11 cellular contexts compared by ENCODE assay signal in genomic region chr14:34460295-34460694, GRCh38. TPM values are rescaled to one million over a fixed set of nuclear protein-coding genes. Genes with fewer than 3 reads are reported as not detected.
A peak's percentile ranks its signal among the peaks of the same experiment; 100 is the strongest.
DNase-seq lines count a peak whose midpoint lies in the region; ATAC-seq and TF ChIP-seq lines count a peak whose summit lies in the region.
"Had no signal": no experiment of that assay in that cellular context is flagged by ENCODE, and none has a peak within 500 bp of the region (broad histone marks: within the 10 kb centered on the region; RNA-seq: fewer than 3 reads in every experiment).

No MANE protein-coding gene starts in this region.

- CTCF ChIA-PET in AG04449 (lab: Yijun Ruan, JAX), result interaction anchor here (0.9 to 1.5 kb wide), 2 partner anchors 36 to 129 kb away, joined by 4 to 7 read pairs; no protein-coding TSS in a partner anchor

- H3K4me3 ChIP-seq in AG04449 (ENCODE audit: low read depth, low read length) (peak overlapping the region; percentile 84), HAP-1 (peak overlapping the region; percentile 42)

- H3K27me3 Mint-ChIP-seq in activated T-helper 17 cell treated with anti-CD3 and anti-CD28 coated beads, Interleukin-2, amount 50 U/mL, for 72 hours, result no peaks in the 10 kb centered on the region
- peaks cover 0 to 3% (median 0%) of the 10 kb centered on the region in 3 donors for H3K27me3 Mint-ChIP-seq in immature natural killer cell (ENCODE audit: low read depth in 3 of 3)

- H3K9me3 Mint-ChIP-seq in activated T-helper 17 cell treated with anti-CD3 and anti-CD28 coated beads, Interleukin-2, amount 50 U/mL, for 72 hours, result no peaks in the 10 kb centered on the region
- no peaks in the 10 kb centered on the region for H3K9me3 Mint-ChIP-seq in immature natural killer cell

- no peak for ATAC-seq in activated T-helper 17 cell treated with anti-CD3 and anti-CD28 coated beads, Interleukin-2, amount 50 U/mL, for 72 hours (replicated peaks)
- ATAC-seq in GM21825 (IDR thresholded peaks at IDR 0.05; ENCODE audit: unreplicated experiment), result no peak

- no peak overlapping the region for H3K4me3 Mint-ChIP-seq in activated T-helper 17 cell treated with anti-CD3 and anti-CD28 coated beads, Interleukin-2, amount 50 U/mL, for 72 hours
- H3K4me3 Mint-ChIP-seq in immature natural killer cell, result peak overlapping the region in 3 of 5 donors; percentile 82 to 95 (median 90)

- DNase-seq in AG04449 (ENCODE audit: low read depth, low spot score), result no peak
- no peak for DNase-seq in HAP-1 (ENCODE audit: low spot score in 2 of 2)
- DNase-seq in immature natural killer cell, result no peak
- no peak for DNase-seq in DMS114 treated with DMSO at 0.1 percent for 48 hours (lab: John Stamatoyannopoulos, UW; ENCODE audit: unreplicated experiment)
- DNase-seq in SHP77 treated with DMSO at 0.1 percent for 48 hours (lab: John Stamatoyannopoulos, UW), result no peak
- no peak for DNase-seq in T-helper 9 cell
- DNase-seq: COR-L47, H7, NCI-H2171 had no signal

- POLR2A ChIA-PET in AG04449 (lab: Yijun Ruan, JAX), result interaction anchor here (0.5 to 1.6 kb wide), 4 partner anchors 37 to 254 kb away, joined by 3 to 5 read pairs (median 4); partner anchors contain the start of gene CFL2

- H3K27me3 ChIP-seq in HAP-1 (ENCODE audit: low read depth), result no peaks in the 10 kb centered on the region

- peaks cover 6% of the 10 kb centered on the region for H3K4me1 Mint-ChIP-seq in activated T-helper 17 cell treated with anti-CD3 and anti-CD28 coated beads, Interleukin-2, amount 50 U/mL, for 72 hours
- H3K4me1 Mint-ChIP-seq in immature natural killer cell, result peaks cover 20 to 23% of the 10 kb centered on the region in 2 donors

- peaks cover 16% of the 10 kb centered on the region for H3K36me3 ChIP-seq in HAP-1 (replicated peaks)

- no peak for TF ChIP-seq CTCF in AG04449 (IDR thresholded peaks at IDR 0.05; ENCODE audit: insufficient read depth, low read length, missing control alignments)

- H3K4me1 ChIP-seq in HAP-1, result peaks cover 10% of the 10 kb centered on the region

- H3K9me3 ChIP-seq in HAP-1, result no peaks in the 10 kb centered on the region

- H3K36me3 Mint-ChIP-seq in activated T-helper 17 cell treated with anti-CD3 and anti-CD28 coated beads, Interleukin-2, amount 50 U/mL, for 72 hours (ENCODE audit: low read depth), result peaks cover 12% of the 10 kb centered on the region
- H3K36me3 Mint-ChIP-seq in immature natural killer cell, result no peaks in the 10 kb centered on the region

- H3K27ac Mint-ChIP-seq in activated T-helper 17 cell treated with anti-CD3 and anti-CD28 coated beads, Interleukin-2, amount 50 U/mL, for 72 hours, result peak overlapping the region; percentile 82
- no peak overlapping the region for H3K27ac Mint-ChIP-seq in immature natural killer cell

- in situ Hi-C loops in HAP-1 (cut with MboI; ENCODE audit: low sequenced_read_pairs), result no loop called here

RNA-seq across cellular contexts. Expression of gene SPTSSA, which starts 1.7 kb away (rescaled TPM):
- 10 to 100 TPM in 1 of 2 donors, 1 to 10 TPM in 1; 7.0 to 12.7 TPM for total RNA-seq in activated T-helper 17 cell treated with anti-CD3 and anti-CD28 coated beads, Interleukin-2, amount 50 U/mL, for 72 hours
- polyA plus RNA-seq in immature natural killer cell, result 10 to 100 TPM; 18.9 to 26.2 (median 21.9) TPM
